Comparison of ENCODE assay signal across 10 cellular contexts in the genomic region with DNA sequence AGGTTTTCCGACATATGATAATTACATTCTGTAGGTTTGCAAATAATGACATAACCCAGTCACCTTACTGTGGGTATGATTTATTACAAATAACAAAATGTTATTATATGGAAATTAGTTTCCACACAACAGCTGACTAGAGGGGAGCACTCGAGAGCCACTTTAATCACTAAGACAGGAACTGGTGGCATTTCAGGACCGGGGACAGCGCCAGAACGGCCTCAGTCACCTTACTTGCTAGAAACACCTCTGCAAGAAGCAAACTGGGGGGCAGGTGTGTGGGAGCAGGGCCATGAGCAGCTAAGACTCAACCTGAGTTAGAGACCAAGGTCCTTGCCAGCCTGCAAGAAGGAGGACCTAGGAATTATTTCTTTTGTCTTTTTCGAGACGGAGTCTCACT.
DNase-seq lines count a peak whose midpoint lies in the region; ATAC-seq and TF ChIP-seq lines count a peak whose summit lies in the region.
"Had no signal": no experiment of that assay in that cellular context is flagged by ENCODE, and none has a peak within 500 bp of the region (broad histone marks: within the 10 kb centered on the region; RNA-seq: fewer than 3 reads in every experiment).

No MANE protein-coding gene starts in this region.

- no peak overlapping the region for H3K4me3 ChIP-seq in fibroblast of the aortic adventitia (ENCODE audit: low read depth, low read length)
- H3K4me3 ChIP-seq: BLaER1, PC-9 had no signal

- TF ChIP-seq CTCF in fibroblast of the aortic adventitia (IDR thresholded peaks at IDR 0.05; ENCODE audit: insufficient read depth, low read length) = no peak

- no peak for ATAC-seq in esophagus mucosa
- no peak for ATAC-seq in HG03571 (IDR thresholded peaks at IDR 0.05; ENCODE audit: unreplicated experiment)
- no peak for ATAC-seq in GM19452 (IDR thresholded peaks at IDR 0.05; ENCODE audit: unreplicated experiment)

- DNase-seq in activated T-cell treated with anti-CD3 and anti-CD28 coated beads for 24 hours (ENCODE audit: low read depth) (peak; percentile 7), activated T-cell treated with anti-CD3 and anti-CD28 coated beads for 4 hours (no peak), fibroblast of the aortic adventitia (ENCODE audit: low read depth) (peak; percentile 30)
- DNase-seq in activated CD4-positive, alpha-beta T cell treated with anti-CD3 and anti-CD28 coated beads for 48 hours = peak; percentile 64
- peak; percentile 72 for DNase-seq in stimulated activated CD8-positive, alpha-beta memory T cell treated with anti-CD3 and anti-CD28 coated beads, Interleukin-4, amount 100 ng/mL, for 48 hours
